ENCODE assay signal across 3 cellular contexts in the genomic region with DNA sequence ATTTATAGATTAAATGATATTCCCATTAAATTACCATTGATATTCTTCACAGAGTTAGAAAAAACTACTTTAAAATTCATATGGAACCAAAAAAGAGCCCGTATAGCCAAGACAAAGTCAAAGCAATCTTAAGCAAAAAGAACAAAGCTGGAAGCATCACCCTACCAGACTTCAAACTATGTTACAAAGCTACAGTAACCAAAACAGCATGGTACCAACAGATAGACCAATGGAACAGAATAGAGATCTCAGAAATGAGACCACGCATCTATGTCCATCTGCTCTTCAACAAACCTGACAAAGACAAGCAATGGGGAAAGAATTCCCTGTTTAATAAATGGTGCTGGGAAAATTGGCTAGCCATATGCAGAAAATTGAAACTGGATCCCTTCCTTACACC. TPM values are rescaled to one million over a fixed set of nuclear protein-coding genes. Genes with fewer than 3 reads are reported as not detected.
"Had no signal": no experiment of that assay in that cellular context is flagged by ENCODE, and none has a peak within 500 bp of the region (broad histone marks: within the 10 kb centered on the region; RNA-seq: fewer than 3 reads in every experiment).

No MANE protein-coding gene starts in this region.

RNA-seq across cellular contexts. Expression of a gene that starts 45.6 kb away (rescaled TPM):
- total RNA-seq: activated naive CD4-positive, alpha-beta T cell treated with anti-CD3 and anti-CD28 coated beads for 36 hours; activated T-helper 17 cell treated with anti-CD3 and anti-CD28 coated beads, Interleukin-2, amount 50 U/mL, for 72 hours; cardiac muscle cell had no signal
- polyA plus RNA-seq: cardiac muscle cell had no signal
